Comparison of ENCODE assay signal across 28 cellular contexts in genomic region chr17:53129863-53130262, GRCh38.
"Had no signal": no experiment of that assay in that cellular context is flagged by ENCODE, and none has a peak within 500 bp of the region (broad histone marks: within the 10 kb centered on the region; RNA-seq: fewer than 3 reads in every experiment).

No MANE protein-coding gene starts in this region.

- H3K9me3 Mint-ChIP-seq: dendritic cell treated with granulocyte-macrophage colony-stimulating factor and Interleukin-4, amounts not matched to agents 40 ng/mL and 50 ng/mL, for 4 days; endodermal cell had no signal

- H3K36me3 ChIP-seq: colonic mucosa, esophagus muscularis mucosa, esophagus squamous epithelium, gastrocnemius medialis, gastroesophageal sphincter, heart left ventricle, heart right ventricle had no signal

- ATAC-seq: effector memory CD8-positive, alpha-beta T cell; esophagus mucosa; foreskin keratinocyte; gastrocnemius medialis; gastroesophageal sphincter; heart left ventricle; heart right ventricle had no signal

- H3K4me3 ChIP-seq: colonic mucosa, coronary artery, dorsolateral prefrontal cortex, esophagus muscularis mucosa, esophagus squamous epithelium, gastrocnemius medialis, gastroesophageal sphincter, heart left ventricle, heart right ventricle had no signal

- H3K4me1 Mint-ChIP-seq: endodermal cell had no signal

- FAIRE-seq: colon, endometrium, endothelial cell of umbilical vein had no signal

- H3K4me3 Mint-ChIP-seq: dendritic cell treated with granulocyte-macrophage colony-stimulating factor and Interleukin-4, amounts not matched to agents 40 ng/mL and 50 ng/mL, for 4 days; effector memory CD8-positive, alpha-beta T cell; endodermal cell had no signal

- H3K27ac ChIP-seq: colonic mucosa, coronary artery, dorsolateral prefrontal cortex, epithelial cell of prostate, esophagus muscularis mucosa, esophagus squamous epithelium, foreskin keratinocyte, gastrocnemius medialis, gastroesophageal sphincter, heart left ventricle, heart right ventricle had no signal

- H3K27ac Mint-ChIP-seq: dendritic cell treated with granulocyte-macrophage colony-stimulating factor and Interleukin-4, amounts not matched to agents 40 ng/mL and 50 ng/mL, for 4 days; effector memory CD8-positive, alpha-beta T cell; endodermal cell had no signal

- H3K27me3 ChIP-seq: colonic mucosa, esophagus muscularis mucosa, esophagus squamous epithelium, foreskin keratinocyte, gastrocnemius medialis, gastroesophageal sphincter, heart left ventricle, heart right ventricle had no signal

- H3K4me1 ChIP-seq: colonic mucosa, esophagus muscularis mucosa, esophagus squamous epithelium, foreskin keratinocyte, gastroesophageal sphincter, heart left ventricle, heart right ventricle had no signal

- DNase-seq: colonic mucosa; cortex of kidney; dermis blood vessel endothelial cell; dorsolateral prefrontal cortex; effector CD4-positive, alpha-beta T cell; effector CD8-positive, alpha-beta T cell; effector memory CD4-positive, alpha-beta T cell; effector memory CD8-positive, alpha-beta T cell; endodermal cell; erythroblast; esophagus squamous epithelium; foreskin fibroblast; foreskin keratinocyte; foreskin melanocyte; gastrocnemius medialis; glutamatergic neuron; head of caudate nucleus; heart left ventricle; heart right ventricle had no signal

- H3K27me3 Mint-ChIP-seq: dendritic cell treated with granulocyte-macrophage colony-stimulating factor and Interleukin-4, amounts not matched to agents 40 ng/mL and 50 ng/mL, for 4 days; effector memory CD8-positive, alpha-beta T cell had no signal

- H3K9me3 ChIP-seq: colonic mucosa, esophagus muscularis mucosa, esophagus squamous epithelium, gastrocnemius medialis, gastroesophageal sphincter, heart left ventricle, heart right ventricle had no signal
